In genomic region chr4:41359836-41360213, GRCh38 we compare ENCODE assay signal across 10 cellular contexts.
DNase-seq lines count a peak whose midpoint lies in the region; ATAC-seq, FAIRE-seq and TF ChIP-seq lines count a peak whose summit lies in the region.
"Had no signal": no experiment of that assay in that cellular context is flagged by ENCODE, and none has a peak within 500 bp of the region (broad histone marks: within the 10 kb centered on the region; RNA-seq: fewer than 3 reads in every experiment).

No MANE protein-coding gene starts in this region.

- no peaks in the 10 kb centered on the region for H3K36me3 ChIP-seq in HUES48 (ENCODE audit: control insufficient read depth, insufficient read depth, low read length)
- H3K36me3 ChIP-seq in keratinocyte (ENCODE audit: control insufficient read depth in 2 of 2, extremely low read depth in 1 of 2, insufficient read depth in 2 of 2, low read length in 2 of 2): no peaks in the 10 kb centered on the region
- H3K36me3 ChIP-seq in spleen: no peaks in the 10 kb centered on the region

- TF ChIP-seq CTCF in astrocyte of the cerebellum (IDR thresholded peaks at IDR 0.05; ENCODE audit: low read depth, low read length, missing control alignments) (no peak), keratinocyte (optimal IDR thresholded peaks at IDR 0.05 in 1 of 3, IDR thresholded peaks at IDR 0.05 in 1 of 3, conservative IDR thresholded peaks at IDR 0.05 in 1 of 3; ENCODE audit: extremely low read depth in 1 of 3, insufficient read depth in 2 of 3, low read length in 3 of 3) (no peak), spleen (IDR thresholded peaks at IDR 0.05 in 8 of 11, conservative IDR thresholded peaks at IDR 0.05 in 3 of 11) (no peak)

- no peak overlapping the region for H3K4me3 Mint-ChIP-seq in activated T-helper 17 cell treated with anti-CD3 and anti-CD28 coated beads, Interleukin-2, amount 50 U/mL, for 72 hours
- H3K4me3 Mint-ChIP-seq: activated naive CD4-positive, alpha-beta T cell treated with anti-CD3 and anti-CD28 coated beads, Interleukin-2, amount 50 U/mL, for 24 hours had no signal

- H3K4me2 ChIP-seq in keratinocyte (ENCODE audit: control insufficient read depth, extremely low read depth, insufficient read depth, low read depth, low read length): peak overlapping the region; percentile 80

- dilution Hi-C loops in keratinocyte (cut with MboI; ENCODE audit: extremely low pct_ligation_motif_present, low sequenced_read_pairs): no loop called here

- H3K4me1 Mint-ChIP-seq in activated T-helper 17 cell treated with anti-CD3 and anti-CD28 coated beads, Interleukin-2, amount 50 U/mL, for 72 hours: no peaks in the 10 kb centered on the region
- H3K4me1 Mint-ChIP-seq: activated naive CD4-positive, alpha-beta T cell treated with anti-CD3 and anti-CD28 coated beads, Interleukin-2, amount 50 U/mL, for 24 hours had no signal

- H3K27me3 Mint-ChIP-seq in activated T-helper 17 cell treated with anti-CD3 and anti-CD28 coated beads, Interleukin-2, amount 50 U/mL, for 72 hours: peaks cover 44% of the 10 kb centered on the region

- H3K4me3 ChIP-seq in HUES48 (ENCODE audit: low read depth, low read length): peak overlapping the region; percentile 76
- H3K4me3 ChIP-seq in astrocyte of the cerebellum (ENCODE audit: low read depth, low read length): peak overlapping the region; percentile 61
- H3K4me3 ChIP-seq in keratinocyte (ENCODE audit: control insufficient read depth in 2 of 3, extremely low read depth in 1 of 3, insufficient read depth in 2 of 3, low read depth in 1 of 3, low read length in 3 of 3): peak overlapping the region in 1 of 3 experiments; percentile 46
- H3K4me3 ChIP-seq in spleen: peak overlapping the region in 7 of 8 donors; percentile 50 to 79 (median 60)

- peaks cover 38% of the 10 kb centered on the region for H3K4me1 ChIP-seq in HUES48 (ENCODE audit: control insufficient read depth, insufficient read depth, low read length)
- peaks cover 14% of the 10 kb centered on the region for H3K4me1 ChIP-seq in keratinocyte (ENCODE audit: control insufficient read depth, extremely low read depth, insufficient read depth, low read length)
- peaks cover 0 to 24% (median 4%) of the 10 kb centered on the region in 6 donors for H3K4me1 ChIP-seq in spleen

- H3K27ac ChIP-seq in HUES48 (ENCODE audit: low read depth, low read length) (peak overlapping the region; percentile 42), keratinocyte (ENCODE audit: control insufficient read depth, insufficient read depth, low read length) (no peak overlapping the region), spleen (peak overlapping the region in 6 of 8 donors; percentile 48 to 85 (median 82))

- H3K9me3 Mint-ChIP-seq in activated T-helper 17 cell treated with anti-CD3 and anti-CD28 coated beads, Interleukin-2, amount 50 U/mL, for 72 hours: no peaks in the 10 kb centered on the region
- H3K9me3 Mint-ChIP-seq: activated naive CD4-positive, alpha-beta T cell treated with anti-CD3 and anti-CD28 coated beads, Interleukin-2, amount 50 U/mL, for 24 hours had no signal

- no peaks in the 10 kb centered on the region for H3K79me2 ChIP-seq in keratinocyte (ENCODE audit: control insufficient read depth, insufficient read depth, low read length)

- in situ Hi-C loops in astrocyte of the cerebellum (cut with HindIII; ENCODE audit: low sequenced_read_pairs): no loop called here

- no peak for FAIRE-seq in keratinocyte (lab: Jason Lieb, UNC)
- FAIRE-seq: islet of Langerhans had no signal

- no peaks in the 10 kb centered on the region for H3K9me3 ChIP-seq in HUES48 (ENCODE audit: control insufficient read depth, insufficient read depth, low read length)
- no peaks in the 10 kb centered on the region for H3K9me3 ChIP-seq in keratinocyte (ENCODE audit: control insufficient read depth, low read depth, low read length)
- H3K9me3 ChIP-seq in spleen: peaks cover 0 to under 1% (median 0%) of the 10 kb centered on the region in 8 donors

- no peak overlapping the region for H3K27ac Mint-ChIP-seq in activated T-helper 17 cell treated with anti-CD3 and anti-CD28 coated beads, Interleukin-2, amount 50 U/mL, for 72 hours
- H3K27ac Mint-ChIP-seq: activated naive CD4-positive, alpha-beta T cell treated with anti-CD3 and anti-CD28 coated beads, Interleukin-2, amount 50 U/mL, for 24 hours had no signal

- H3K36me3 Mint-ChIP-seq in activated T-helper 17 cell treated with anti-CD3 and anti-CD28 coated beads, Interleukin-2, amount 50 U/mL, for 72 hours (ENCODE audit: low read depth): no peaks in the 10 kb centered on the region
- H3K36me3 Mint-ChIP-seq: activated naive CD4-positive, alpha-beta T cell treated with anti-CD3 and anti-CD28 coated beads, Interleukin-2, amount 50 U/mL, for 24 hours had no signal

- H3K27me3 ChIP-seq in HUES48 (ENCODE audit: control insufficient read depth, insufficient read depth, low read length): peaks cover 65% of the 10 kb centered on the region
- H3K27me3 ChIP-seq in keratinocyte (ENCODE audit: control insufficient read depth, extremely low read depth, insufficient read depth, low read length): peaks cover 37% of the 10 kb centered on the region
- H3K27me3 ChIP-seq in spleen (replicated peaks in 1 of 7): peaks cover 0 to 70% (median 19%) of the 10 kb centered on the region in 7 donors

- no peak overlapping the region for H2AFZ ChIP-seq in keratinocyte (ENCODE audit: control insufficient read depth, low read length)

- H3K9me1 ChIP-seq in keratinocyte (ENCODE audit: control insufficient read depth, extremely low read depth, insufficient read depth, low read length): no peaks in the 10 kb centered on the region

- TF ChIP-seq POLR2A in spleen (IDR thresholded peaks at IDR 0.05): no peak

- no peak overlapping the region for H3K9ac ChIP-seq in HUES48 (ENCODE audit: low read depth, low read length)
- H3K9ac ChIP-seq in keratinocyte (ENCODE audit: control insufficient read depth, extremely low read depth, insufficient read depth, low read length): no peak overlapping the region

- intact Hi-C loops in spleen (cut with DNase I; ENCODE audit: low total_unique reads): no loop called here

- WGBS in spleen, 5 donors: 51 to 63% (median 55%) methylated on average over 11 of the region's 11 CpGs

- no peak for ATAC-seq in activated T-helper 17 cell treated with anti-CD3 and anti-CD28 coated beads, Interleukin-2, amount 50 U/mL, for 72 hours (replicated peaks)
- ATAC-seq in GM21447 (IDR thresholded peaks at IDR 0.05; ENCODE audit: unreplicated experiment) (no peak), HG03354 (IDR thresholded peaks at IDR 0.05; ENCODE audit: poor library complexity, severe bottlenecking, unreplicated experiment) (no peak)

- no peak for DNase-seq in astrocyte of the cerebellum (ENCODE audit: low read depth)
- DNase-seq in keratinocyte (ENCODE audit: low read depth, low spot score): no peak
- DNase-seq in spleen: no peak
- DNase-seq in hippocampal formation (lab: John Stamatoyannopoulos, UW): no peak

- peaks cover 3% of the 10 kb centered on the region for H4K20me1 ChIP-seq in keratinocyte (ENCODE audit: control insufficient read depth, extremely low read depth, insufficient read depth, low read length)
